1 cellular context compared by ENCODE assay signal in genomic region chr5:154648706-154649105, GRCh38.
TF ChIP-seq lines count a peak whose summit lies in the region.

No MANE protein-coding gene starts in this region.

TF ChIP-seq in K562, 482 proteins besides CTCF, POLR2A, EP300 and RAD21 (continued from another document and continues in another):
- no peak for TF ChIP-seq EWSR1 (IDR thresholded peaks at IDR 0.05; ENCODE audit: borderline replicate concordance, low read depth, partially characterized antibody)
- TF ChIP-seq RBM34 (IDR thresholded peaks at IDR 0.05; ENCODE audit: borderline replicate concordance, insufficient read depth, low read length) = no peak
- TF ChIP-seq SIN3B (IDR thresholded peaks at IDR 0.05; ENCODE audit: low read depth) = no peak
- peak; percentile 26; the same call in 1 of the 2 replicates for TF ChIP-seq ZNF263 (CRISPR knock-in tag; IDR thresholded peaks at IDR 0.05; ENCODE audit: borderline replicate concordance)
- TF ChIP-seq TCF15 (CRISPR knock-in tag; IDR thresholded peaks at IDR 0.05) = no peak
- TF ChIP-seq BDP1 (IDR thresholded peaks at IDR 0.05; ENCODE audit: insufficient read depth, insufficient read length) = no peak
- TF ChIP-seq ZNF639 (CRISPR knock-in tag; conservative IDR thresholded peaks at IDR 0.05 in 1 of 2, IDR thresholded peaks at IDR 0.05 in 1 of 2) = no peak
- no peak for TF ChIP-seq GTF2A2 (tag; IDR thresholded peaks at IDR 0.05)
- TF ChIP-seq DEAF1 (CRISPR knock-in tag; IDR thresholded peaks at IDR 0.05) = no peak
- no peak for TF ChIP-seq NFATC3 (IDR thresholded peaks at IDR 0.05)
- TF ChIP-seq THAP12 (CRISPR knock-in tag; IDR thresholded peaks at IDR 0.05) = no peak
- TF ChIP-seq RBFOX2 (IDR thresholded peaks at IDR 0.05; ENCODE audit: low read depth, low read length) = no peak
- TF ChIP-seq NCOA4 (IDR thresholded peaks at IDR 0.05; ENCODE audit: partially characterized antibody) = no peak
- peak; percentile 90 for TF ChIP-seq ATF3 (IDR thresholded peaks at IDR 0.05)
- TF ChIP-seq ATF3 (CRISPR knock-in tag; conservative IDR thresholded peaks at IDR 0.05) = no peak
- peak; percentile 90 for TF ChIP-seq PRDM10 (IDR thresholded peaks at IDR 0.05; ENCODE audit: partially characterized antibody)
- TF ChIP-seq ATF2 (CRISPR knock-in tag; IDR thresholded peaks at IDR 0.05) = no peak
- peak; percentile 70 for TF ChIP-seq CBFA2T2 (conservative IDR thresholded peaks at IDR 0.05)
- TF ChIP-seq E2F1 (CRISPR knock-in tag; IDR thresholded peaks at IDR 0.05) = no peak
- no peak for TF ChIP-seq NR3C1 (CRISPR knock-in tag; IDR thresholded peaks at IDR 0.05)
- peak; percentile 89 for TF ChIP-seq ADNP (tag; IDR thresholded peaks at IDR 0.05)
- peak; percentile 78 for TF ChIP-seq NBN (IDR thresholded peaks at IDR 0.05; ENCODE audit: low read depth)
- TF ChIP-seq L3MBTL2 (IDR thresholded peaks at IDR 0.05) = no peak; the same call in 1 of the 2 replicates
- TF ChIP-seq TFAM (CRISPR knock-in tag; conservative IDR thresholded peaks at IDR 0.05) = no peak
- TF ChIP-seq SUPT5H (IDR thresholded peaks at IDR 0.05) = no peak
- TF ChIP-seq CBX5 (IDR thresholded peaks at IDR 0.05; ENCODE audit: borderline replicate concordance, low read depth) = no peak
- peak in 1 of 2 experiments; percentile 78; a peak in 2 of 4 replicates for TF ChIP-seq TBL1XR1 (IDR thresholded peaks at IDR 0.05; ENCODE audit: low read length in 2 of 2)
- no peak for TF ChIP-seq SLC30A9 (CRISPR knock-in tag; IDR thresholded peaks at IDR 0.05)
- no peak for TF ChIP-seq MYBL2 (IDR thresholded peaks at IDR 0.05; ENCODE audit: low read depth)
- no peak for TF ChIP-seq MYBL2 (CRISPR knock-in tag; IDR thresholded peaks at IDR 0.05; ENCODE audit: borderline replicate concordance)
- TF ChIP-seq SRF (CRISPR knock-in tag; IDR thresholded peaks at IDR 0.05) = no peak
- TF ChIP-seq ARID3B (CRISPR knock-in tag; IDR thresholded peaks at IDR 0.05; ENCODE audit: borderline replicate concordance) = no peak
- no peak for TF ChIP-seq ZNF134 (CRISPR knock-in tag; conservative IDR thresholded peaks at IDR 0.05)
- peak; percentile 56 for TF ChIP-seq E2F8 (IDR thresholded peaks at IDR 0.05; ENCODE audit: low read depth, partially characterized antibody)
- no peak for TF ChIP-seq POLR2G (IDR thresholded peaks at IDR 0.05; ENCODE audit: low read depth, low read length)
